10 cellular contexts compared by ENCODE assay signal in the genomic region with DNA sequence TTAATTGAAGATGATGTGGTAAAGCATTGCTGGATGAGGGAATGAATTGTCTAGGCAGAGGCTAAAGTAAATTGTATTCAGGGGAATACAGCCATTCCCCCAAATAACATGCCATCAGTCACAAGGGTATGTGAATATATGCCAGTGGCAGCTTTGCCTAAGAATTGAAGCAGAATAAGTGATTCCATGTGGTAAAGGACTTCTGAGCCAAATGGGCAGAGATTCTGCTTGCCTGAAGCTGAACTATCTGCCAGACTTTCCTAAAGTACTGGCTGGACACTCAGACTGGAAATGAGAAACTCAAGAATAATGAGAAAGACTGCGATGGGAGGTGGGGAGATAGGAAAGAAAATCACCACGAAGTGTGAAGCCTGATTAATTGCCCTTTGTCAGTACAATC. TPM values are rescaled to one million over a fixed set of nuclear protein-coding genes. Genes with fewer than 3 reads are reported as not detected.
DNase-seq lines count a peak whose midpoint lies in the region; ATAC-seq and TF ChIP-seq lines count a peak whose summit lies in the region.
"Had no signal": no experiment of that assay in that cellular context is flagged by ENCODE, and none has a peak within 500 bp of the region (broad histone marks: within the 10 kb centered on the region; RNA-seq: fewer than 3 reads in every experiment).

No MANE protein-coding gene starts in this region.

- DNase-seq in activated CD4-positive, alpha-beta T cell treated with anti-CD3 and anti-CD28 coated beads for 36 hours: no peak
- no peak for DNase-seq in activated CD4-positive, alpha-beta T cell treated with anti-CD3 and anti-CD28 coated beads for 48 hours
- no peak for DNase-seq in hepatocyte (ENCODE audit: low spot score)
- no peak for DNase-seq in stimulated activated CD4-positive, alpha-beta T cell treated with anti-CD3 and anti-CD28 coated beads, Interleukin-4, amount 100 ng/mL, for 24 hours
- no peak for DNase-seq in upper lobe of left lung
- DNase-seq: GOT3, NCI-H187 treated with DMSO at 0.1 percent for 48 hours had no signal

- H3K4me1 ChIP-seq in hepatocyte (ENCODE audit: insufficient read depth): peaks cover 15% of the 10 kb centered on the region
- peaks cover 38% of the 10 kb centered on the region for H3K4me1 ChIP-seq in stomach smooth muscle (ENCODE audit: control insufficient read depth, insufficient read depth, low read length)
- H3K4me1 ChIP-seq in upper lobe of left lung: peaks cover 28 to 63% (median 40%) of the 10 kb centered on the region in 4 donors

- peak overlapping the region; percentile 78 for H3K4me2 ChIP-seq in hepatocyte

- 46% methylated on average over 2 of the region's 2 CpGs for WGBS in hepatocyte (ENCODE audit: low lambda C conversion rate, missing lambda C conversion rate)
- 44 to 46% methylated on average over 2 of the region's 2 CpGs for WGBS in upper lobe of left lung, 2 donors

- peaks cover 70% of the 10 kb centered on the region for H3K4me1 Mint-ChIP-seq in activated CD4-positive, alpha-beta T cell treated with anti-CD3 and anti-CD28 coated beads for 36 hours
- peaks cover 83% of the 10 kb centered on the region for H3K4me1 Mint-ChIP-seq in activated naive CD8-positive, alpha-beta T cell (ENCODE audit: low read depth)

- H3K4me3 ChIP-seq in hepatocyte: no peak overlapping the region
- peak overlapping the region; percentile 63 to 86 for H3K4me3 ChIP-seq in stomach smooth muscle (ENCODE audit: low read length in 2 of 2)
- H3K4me3 ChIP-seq in upper lobe of left lung: no peak overlapping the region

- H3K9me2 ChIP-seq in hepatocyte (replicated peaks; ENCODE audit: insufficient read depth): no peaks in the 10 kb centered on the region

- CTCF ChIA-PET in activated CD4-positive, alpha-beta T cell treated with anti-CD3 and anti-CD28 coated beads for 36 hours (lab: Charles Lee): interaction anchor here (0.6 to 5.1 kb wide), 8 partner anchors 9 to 96 kb away, joined by 3 to 38 read pairs (median 4); a partner anchor contains a TSS

- peak overlapping the region; percentile 38 to 84 for H3K9ac ChIP-seq in stomach smooth muscle (ENCODE audit: low read length in 2 of 2)

- H3K27me3 ChIP-seq in hepatocyte (peaks cover 15% of the 10 kb centered on the region), stomach smooth muscle (ENCODE audit: control insufficient read depth in 1 of 2, insufficient read depth in 2 of 2, low read length in 2 of 2) (no peaks in the 10 kb centered on the region), upper lobe of left lung (no peaks in the 10 kb centered on the region)

- no peak for TF ChIP-seq EP300 in upper lobe of left lung (IDR thresholded peaks at IDR 0.05)

- peaks cover 53% of the 10 kb centered on the region for H3K79me2 ChIP-seq in hepatocyte

- peaks cover 19% of the 10 kb centered on the region for H3K36me3 Mint-ChIP-seq in activated CD4-positive, alpha-beta T cell treated with anti-CD3 and anti-CD28 coated beads for 36 hours (ENCODE audit: low read depth)
- peaks cover 3% of the 10 kb centered on the region for H3K36me3 Mint-ChIP-seq in activated naive CD8-positive, alpha-beta T cell

- no peaks in the 10 kb centered on the region for H3K9me3 Mint-ChIP-seq in activated CD4-positive, alpha-beta T cell treated with anti-CD3 and anti-CD28 coated beads for 36 hours (ENCODE audit: low read depth)
- H3K9me3 Mint-ChIP-seq in activated naive CD8-positive, alpha-beta T cell (ENCODE audit: low read depth): no peaks in the 10 kb centered on the region

- no peak overlapping the region for H2AFZ ChIP-seq in hepatocyte

- TF ChIP-seq POLR2A in upper lobe of left lung (IDR thresholded peaks at IDR 0.05): no peak

- no peak for ATAC-seq in activated CD4-positive, alpha-beta T cell treated with anti-CD3 and anti-CD28 coated beads for 36 hours
- ATAC-seq in upper lobe of left lung (ENCODE audit: low FRiP score in 2 of 2) (no peak), HG02642 (IDR thresholded peaks at IDR 0.05; ENCODE audit: poor library complexity, unreplicated experiment) (no peak)

- no peaks in the 10 kb centered on the region for H3K9me3 ChIP-seq in hepatocyte (ENCODE audit: low read depth)
- H3K9me3 ChIP-seq in stomach smooth muscle (ENCODE audit: control insufficient read depth in 2 of 2, low read length in 2 of 2): no peaks in the 10 kb centered on the region
- H3K9me3 ChIP-seq in upper lobe of left lung: no peaks in the 10 kb centered on the region

- H3K36me3 ChIP-seq in hepatocyte (replicated peaks; ENCODE audit: insufficient read depth, low read depth): no peaks in the 10 kb centered on the region
- peaks cover 2 to 3% of the 10 kb centered on the region in 2 donors for H3K36me3 ChIP-seq in stomach smooth muscle (ENCODE audit: control insufficient read depth in 2 of 2, insufficient read depth in 2 of 2, low read length in 2 of 2)
- H3K36me3 ChIP-seq in upper lobe of left lung: peaks cover 0 to 11% (median 0%) of the 10 kb centered on the region in 4 donors

- peak overlapping the region; percentile 1 for H3K4me3 Mint-ChIP-seq in activated CD4-positive, alpha-beta T cell treated with anti-CD3 and anti-CD28 coated beads for 36 hours
- peak overlapping the region; percentile 96 for H3K4me3 Mint-ChIP-seq in activated naive CD8-positive, alpha-beta T cell

- intact Hi-C loops in activated CD4-positive, alpha-beta T cell treated with anti-CD3 and anti-CD28 coated beads for 36 hours (cut with DNase I, micrococcal nuclease): no loop called here

- no peaks in the 10 kb centered on the region for H4K20me1 ChIP-seq in hepatocyte (ENCODE audit: insufficient read depth, poor library complexity, severe bottlenecking)

- TF ChIP-seq CTCF in hepatocyte (IDR thresholded peaks at IDR 0.05; ENCODE audit: poor library complexity) (no peak), upper lobe of left lung (IDR thresholded peaks at IDR 0.05) (no peak)

- POLR2A ChIA-PET in activated CD4-positive, alpha-beta T cell treated with anti-CD3 and anti-CD28 coated beads for 36 hours (lab: Charles Lee): no interaction called here

- H3K27ac ChIP-seq in hepatocyte: peak overlapping the region; percentile 88
- peak overlapping the region; percentile 92 for H3K27ac ChIP-seq in stomach smooth muscle (ENCODE audit: low read length)
- peak overlapping the region in 2 of 4 donors; percentile 9 to 89 for H3K27ac ChIP-seq in upper lobe of left lung

- H3K27me3 Mint-ChIP-seq in activated CD4-positive, alpha-beta T cell treated with anti-CD3 and anti-CD28 coated beads for 36 hours: no peaks in the 10 kb centered on the region
- no peaks in the 10 kb centered on the region for H3K27me3 Mint-ChIP-seq in activated naive CD8-positive, alpha-beta T cell

- peak overlapping the region; percentile 21 for H3K27ac Mint-ChIP-seq in activated CD4-positive, alpha-beta T cell treated with anti-CD3 and anti-CD28 coated beads for 36 hours
- no peak overlapping the region for H3K27ac Mint-ChIP-seq in activated naive CD8-positive, alpha-beta T cell

RNA-seq across cellular contexts. Expression of a gene that starts 2.4 kb away (rescaled TPM):
- 10 to 100 TPM; 44.9 to 49.4 TPM for total RNA-seq in activated CD4-positive, alpha-beta T cell treated with anti-CD3 and anti-CD28 coated beads for 36 hours
- total RNA-seq in hepatocyte (14.0 and 17.9 TPM in 2 replicates), upper lobe of left lung (10 to 100 TPM in 5 of 6 donors, 1 to 10 TPM in 1; 5.2 to 35.6 (median 16.5) TPM)
- polyA plus RNA-seq in hepatocyte: 15.3 and 16.3 TPM in 2 replicates

RNA-seq across cellular contexts. Expression of a gene that starts 8.9 kb away (rescaled TPM):
- total RNA-seq in activated CD4-positive, alpha-beta T cell treated with anti-CD3 and anti-CD28 coated beads for 36 hours: 1 to 10 TPM; 5.8 to 6.1 TPM
- 0.28 and 0.90 TPM in 2 replicates for total RNA-seq in hepatocyte
- 0.76 and 0.83 TPM in 2 replicates for polyA plus RNA-seq in hepatocyte
- 1 to 10 TPM in 2 of 6 donors, under 1 TPM in 4; 0.30 to 2.6 (median 0.73) TPM for total RNA-seq in upper lobe of left lung

RNA-seq across cellular contexts. Expression of a gene that starts 9.1 kb away (rescaled TPM):
- 10 to 100 TPM; 19.3 to 22.4 TPM for total RNA-seq in activated CD4-positive, alpha-beta T cell treated with anti-CD3 and anti-CD28 coated beads for 36 hours
- total RNA-seq in hepatocyte: 10.5 and 15.6 TPM in 2 replicates
- 27.2 and 27.3 TPM in 2 replicates for polyA plus RNA-seq in hepatocyte
- 10 to 100 TPM; 18.7 to 25.7 (median 22.5) TPM for total RNA-seq in upper lobe of left lung

RNA-seq across cellular contexts. Expression of a gene that starts 28.2 kb away (rescaled TPM):
- total RNA-seq in activated CD4-positive, alpha-beta T cell treated with anti-CD3 and anti-CD28 coated beads for 36 hours: 100 to 1,000 TPM; 293 to 330 TPM
- 141 and 154 TPM in 2 replicates for total RNA-seq in hepatocyte
- 185 and 189 TPM in 2 replicates for polyA plus RNA-seq in hepatocyte
- 100 to 1,000 TPM in 3 of 6 donors, 10 to 100 TPM in 3; 30.1 to 144 (median 101) TPM for total RNA-seq in upper lobe of left lung

RNA-seq across cellular contexts. Expression of a gene that starts 36.9 kb away (rescaled TPM):
- 10 to 100 TPM; 22.6 to 26.4 TPM for total RNA-seq in activated CD4-positive, alpha-beta T cell treated with anti-CD3 and anti-CD28 coated beads for 36 hours
- total RNA-seq in hepatocyte (28.1 and 32.3 TPM in 2 replicates), upper lobe of left lung (10 to 100 TPM; 15.2 to 29.5 (median 26.9) TPM)
- 26.8 and 30.4 TPM in 2 replicates for polyA plus RNA-seq in hepatocyte

Comparison
In these comparisons a context has a peak if more than half of its experiments do, and no peak if none do; other contexts are left out.
1. H3K4me3 ChIP-seq: peak in stomach smooth muscle (2 of 2); none in hepatocyte (single experiment) and upper lobe of left lung (0 of 4).